ENCODE assay signal across 8 cellular contexts in the genomic region with DNA sequence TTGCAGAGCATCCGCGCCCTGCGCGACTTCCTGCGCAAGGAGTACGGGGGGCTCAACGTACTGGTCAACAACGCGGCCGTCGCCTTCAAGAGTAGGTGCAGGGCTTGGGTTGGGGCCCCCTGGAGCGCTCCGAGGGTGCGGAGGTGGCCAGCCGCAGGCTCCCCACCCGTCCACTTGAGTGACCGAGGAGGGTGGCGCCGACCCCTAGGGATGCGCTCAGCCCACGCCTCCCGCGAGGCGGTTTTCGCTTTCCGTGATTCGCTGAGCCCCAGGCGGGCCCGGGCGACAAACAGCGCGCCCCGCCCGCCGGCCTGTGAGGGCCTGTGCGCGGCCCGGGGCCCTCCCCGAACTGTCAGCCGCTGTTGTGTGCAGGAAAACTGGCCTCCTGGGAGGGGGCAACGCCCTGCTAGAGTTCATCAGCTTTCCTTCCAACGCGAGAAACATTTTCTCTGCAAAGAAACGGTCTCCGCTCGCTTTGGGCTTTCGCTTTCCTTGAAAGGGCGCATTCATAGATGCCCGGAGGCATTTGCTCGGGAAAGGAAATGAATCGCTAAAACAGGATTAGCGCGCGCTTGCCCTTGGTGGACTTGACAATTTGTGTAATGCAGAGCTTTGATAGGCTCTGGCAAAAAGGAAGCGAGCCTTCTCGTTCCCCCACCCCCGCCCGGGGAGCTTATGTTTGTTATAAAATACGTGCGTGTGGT. TPM values are rescaled to one million over a fixed set of nuclear protein-coding genes. Genes with fewer than 3 reads are reported as not detected.
DNase-seq lines count a peak whose midpoint lies in the region; ATAC-seq, FAIRE-seq and TF ChIP-seq lines count a peak whose summit lies in the region.

No MANE protein-coding gene starts in this region.

- peak overlapping the region; percentile 84 for H3K27ac ChIP-seq in PC-9
- peak overlapping the region; percentile 59 for H3K27ac ChIP-seq in muscle layer of colon (ENCODE audit: low read depth, low read length)

- H3K9ac ChIP-seq in muscle layer of colon (ENCODE audit: low read length): peak overlapping the region; percentile 69

- TSS peak; percentile 51 for BruUV-seq in PC-9 (replicated peaks; lab: Mats Ljungman, UMichigan)

- TF ChIP-seq CTCF in PC-9 (conservative IDR thresholded peaks at IDR 0.05) (no peak), D721Med (IDR thresholded peaks at IDR 0.05; ENCODE audit: insufficient read depth, missing control alignments) (no peak)

- H3K4me2 ChIP-seq in PC-9: peak overlapping the region; percentile 94

- H3K9me3 ChIP-seq in PC-9 (ENCODE audit: insufficient read depth, low read depth) (no peaks in the 10 kb centered on the region), muscle layer of colon (ENCODE audit: low read length) (no peaks in the 10 kb centered on the region)

- H3K79me2 ChIP-seq in PC-9 (ENCODE audit: low read depth): 0 out of 2 replicates have a peak, but pooled peaks cover 2% of the 10 kb centered on the region

- H3F3A ChIP-seq in PC-9 (ENCODE audit: insufficient read depth, low read depth): peaks cover 29% of the 10 kb centered on the region; the same call in 1 of the 2 replicates

- H3K9me2 ChIP-seq in PC-9 (ENCODE audit: insufficient read depth): no peaks in the 10 kb centered on the region

- H3K36me3 Mint-ChIP-seq in activated T-helper 17 cell treated with anti-CD3 and anti-CD28 coated beads, Interleukin-2, amount 50 U/mL, for 72 hours (ENCODE audit: low read depth): peaks cover 37% of the 10 kb centered on the region

- H3K9me3 Mint-ChIP-seq in activated T-helper 17 cell treated with anti-CD3 and anti-CD28 coated beads, Interleukin-2, amount 50 U/mL, for 72 hours: no peaks in the 10 kb centered on the region

- peak overlapping the region; percentile 97 for H3K4me3 Mint-ChIP-seq in activated T-helper 17 cell treated with anti-CD3 and anti-CD28 coated beads, Interleukin-2, amount 50 U/mL, for 72 hours

- H3K4me1 Mint-ChIP-seq in activated T-helper 17 cell treated with anti-CD3 and anti-CD28 coated beads, Interleukin-2, amount 50 U/mL, for 72 hours: peaks cover 11% of the 10 kb centered on the region

- no peak for FAIRE-seq in D721Med (lab: Jason Lieb, UNC)

- no peaks in the 10 kb centered on the region for H3K27me3 ChIP-seq in PC-9 (ENCODE audit: insufficient read depth, low read depth)
- no peaks in the 10 kb centered on the region for H3K27me3 ChIP-seq in muscle layer of colon (ENCODE audit: control insufficient read depth in 1 of 2, insufficient read depth in 2 of 2, low read length in 2 of 2)

- H3K36me3 ChIP-seq in PC-9 (ENCODE audit: low read depth) (no peaks in the 10 kb centered on the region), muscle layer of colon (ENCODE audit: insufficient read depth, low read length) (peaks cover 6% of the 10 kb centered on the region)

- H3K4me1 ChIP-seq in PC-9 (replicated peaks; ENCODE audit: insufficient read depth) (peaks cover 17% of the 10 kb centered on the region; the same call in 1 of the 2 replicates), muscle layer of colon (ENCODE audit: insufficient read depth, low read length) (peaks cover 7% of the 10 kb centered on the region)

- H4K20me1 ChIP-seq in PC-9 (ENCODE audit: insufficient read depth): no peaks in the 10 kb centered on the region

- peak; percentile 78 for ATAC-seq in activated T-helper 17 cell treated with anti-CD3 and anti-CD28 coated beads, Interleukin-2, amount 50 U/mL, for 72 hours (replicated peaks)

- peak overlapping the region; percentile 94 for H2AFZ ChIP-seq in PC-9

- POLR2A ChIA-PET in PC-9 (lab: Charles Lee; ENCODE audit: unreplicated experiment): interaction anchor here (0.6 to 1.2 kb wide), 4 partner anchors 9 to 344 kb away, joined by 4 to 8 read pairs (median 5); a partner anchor contains a TSS

- H3K27me3 Mint-ChIP-seq in activated T-helper 17 cell treated with anti-CD3 and anti-CD28 coated beads, Interleukin-2, amount 50 U/mL, for 72 hours: no peaks in the 10 kb centered on the region

- peak overlapping the region; percentile 92 for H3K27ac Mint-ChIP-seq in activated T-helper 17 cell treated with anti-CD3 and anti-CD28 coated beads, Interleukin-2, amount 50 U/mL, for 72 hours

- CTCF ChIA-PET in PC-9 (lab: Charles Lee): no interaction called here

- intact Hi-C loops in PC-9 (cut with micrococcal nuclease; ENCODE audit: unreplicated experiment): no loop called here

- H3K4me3 ChIP-seq in PC-9 (peak overlapping the region; percentile 76), muscle layer of colon (ENCODE audit: low read depth in 1 of 2, low read length in 2 of 2) (peak overlapping the region; percentile 27 to 95)

- DNase-seq in COR-L47 (lab: John Stamatoyannopoulos, UW): peak; percentile 77
- DNase-seq in HK-2 (ENCODE audit: unreplicated experiment): peak; percentile 62
- peak; percentile 64 to 82 for DNase-seq in PC-9
- peak; percentile 79 for DNase-seq in fibroblast of gingiva (ENCODE audit: low read depth)
- peak; percentile 65 for DNase-seq in stromal cell of bone marrow (ENCODE audit: low read depth)
- DNase-seq in D721Med (ENCODE audit: insufficient read length, low spot score): no peak

RNA-seq across cellular contexts. Expression of a gene that starts 0.7 kb away (rescaled TPM):
- total RNA-seq in PC-9 (2021): 20.1 and 23.6 TPM in 2 replicates
- total RNA-seq in activated T-helper 17 cell treated with anti-CD3 and anti-CD28 coated beads, Interleukin-2, amount 50 U/mL, for 72 hours: 10 to 100 TPM; 19.7 to 23.2 TPM

RNA-seq across cellular contexts. Expression of a gene that starts 21.1 kb away (rescaled TPM):
- total RNA-seq in PC-9 (2021): 14.7 and 15.1 TPM in 2 replicates
- 10 to 100 TPM; 13.5 to 13.6 TPM for total RNA-seq in activated T-helper 17 cell treated with anti-CD3 and anti-CD28 coated beads, Interleukin-2, amount 50 U/mL, for 72 hours
